In the genomic region with DNA sequence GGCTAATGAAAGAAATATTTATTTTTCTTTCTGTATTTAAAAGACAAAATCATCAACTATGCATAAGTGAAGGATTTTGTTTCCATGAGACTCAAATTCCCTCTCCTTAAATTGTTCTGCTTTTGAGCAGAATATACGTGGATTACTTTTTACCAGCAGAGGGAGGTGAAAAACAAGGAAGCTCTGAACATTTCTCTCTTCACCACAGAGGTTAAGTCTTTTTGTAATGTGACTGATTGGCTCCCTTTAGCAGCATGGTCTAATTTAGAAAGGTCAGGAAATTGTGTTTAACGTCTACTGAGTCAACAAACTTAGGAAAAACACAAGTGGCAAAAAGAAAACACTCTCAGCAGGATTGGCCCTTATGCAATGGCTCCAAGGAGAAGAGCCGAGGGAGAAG, we compare ENCODE assay signal across 23 cellular contexts. TPM values are rescaled to one million over a fixed set of nuclear protein-coding genes. Genes with fewer than 3 reads are reported as not detected.
"Had no signal": no experiment of that assay in that cellular context is flagged by ENCODE, and none has a peak within 500 bp of the region (broad histone marks: within the 10 kb centered on the region; RNA-seq: fewer than 3 reads in every experiment).

No MANE protein-coding gene starts in this region.

- H3K9me3 ChIP-seq: breast epithelium, gastroesophageal sphincter, heart left ventricle, sigmoid colon, thoracic aorta had no signal

- DNase-seq: activated CD4-positive, alpha-beta T cell treated with anti-CD3 and anti-CD28 coated beads, Interleukin-2, amount 50 U/mL, for 4 hours; activated effector memory CD4-positive, alpha-beta T cell treated with anti-CD3 and anti-CD28 coated beads, Interleukin-2, amount 50 U/mL, for 16 hours; activated naive CD4-positive, alpha-beta T cell treated with anti-CD3 and anti-CD28 coated beads, Interleukin-2, amount 50 U/mL, for 16 hours; activated T-cell treated with anti-CD3 and anti-CD28 coated beads, Interleukin-2, amount 50 U/mL, for 72 hours; cerebellar nuclear complex; effector CD4-positive, alpha-beta T cell; heart left ventricle; immature natural killer cell; kidney glomerular epithelial cell; sigmoid colon; stimulated activated CD4-positive, alpha-beta T cell treated with anti-CD3 and anti-CD28 coated beads, Interleukin-4, amount 100 ng/mL, for 4 hours; T-helper 2 cell had no signal

- H3K4me3 Mint-ChIP-seq: activated T-cell treated with anti-CD3 and anti-CD28 coated beads, Interleukin-2, amount 50 U/mL, for 72 hours; immature natural killer cell; mesothelial cell of epicardium; natural killer cell treated with Interleukin-12 subunit alpha and Interleukin-12 subunit beta and Interleukin-15 and Interleukin-18, amount 100 ng/mL, for 72 hours; stimulated activated memory B cell treated with anti-CD40 and anti-IgM and Interleukin-4, amounts not matched to agents 10 μg/mL and 1 μg/mL and 100 μg/mL, for 72 hours had no signal

- H3K4me1 ChIP-seq: breast epithelium, gastroesophageal sphincter, heart left ventricle, sigmoid colon had no signal

- H3K4me3 ChIP-seq: breast epithelium, gastroesophageal sphincter, heart left ventricle, lung, sigmoid colon, thoracic aorta had no signal

- H3K27me3 ChIP-seq: gastroesophageal sphincter, sigmoid colon had no signal

- H3K36me3 Mint-ChIP-seq: immature natural killer cell; mesothelial cell of epicardium; natural killer cell treated with Interleukin-12 subunit alpha and Interleukin-12 subunit beta and Interleukin-15 and Interleukin-18, amount 100 ng/mL, for 72 hours; stimulated activated memory B cell treated with anti-CD40 and anti-IgM and Interleukin-4, amounts not matched to agents 10 μg/mL and 1 μg/mL and 100 μg/mL, for 72 hours had no signal

- H3K27ac ChIP-seq: breast epithelium, gastroesophageal sphincter, heart left ventricle, sigmoid colon, thoracic aorta had no signal

- H3K27ac Mint-ChIP-seq: activated T-cell treated with anti-CD3 and anti-CD28 coated beads, Interleukin-2, amount 50 U/mL, for 72 hours; immature natural killer cell; mesothelial cell of epicardium; natural killer cell treated with Interleukin-12 subunit alpha and Interleukin-12 subunit beta and Interleukin-15 and Interleukin-18, amount 100 ng/mL, for 72 hours; stimulated activated memory B cell treated with anti-CD40 and anti-IgM and Interleukin-4, amounts not matched to agents 10 μg/mL and 1 μg/mL and 100 μg/mL, for 72 hours had no signal

- H3K36me3 ChIP-seq: breast epithelium, gastroesophageal sphincter, heart left ventricle, sigmoid colon, thoracic aorta had no signal

- ATAC-seq: activated T-cell treated with anti-CD3 and anti-CD28 coated beads, Interleukin-2, amount 50 U/mL, for 72 hours; esophagus mucosa; gastroesophageal sphincter; heart left ventricle; natural killer cell treated with Interleukin-12 subunit alpha and Interleukin-12 subunit beta and Interleukin-15 and Interleukin-18, amount 100 ng/mL, for 72 hours; stimulated activated memory B cell treated with anti-CD40 and anti-IgM and Interleukin-4, amounts not matched to agents 10 μg/mL and 1 μg/mL and 100 μg/mL, for 72 hours had no signal

- H3K9me3 Mint-ChIP-seq: immature natural killer cell; natural killer cell treated with Interleukin-12 subunit alpha and Interleukin-12 subunit beta and Interleukin-15 and Interleukin-18, amount 100 ng/mL, for 72 hours; stimulated activated memory B cell treated with anti-CD40 and anti-IgM and Interleukin-4, amounts not matched to agents 10 μg/mL and 1 μg/mL and 100 μg/mL, for 72 hours had no signal

- H3K27me3 Mint-ChIP-seq: stimulated activated memory B cell treated with anti-CD40 and anti-IgM and Interleukin-4, amounts not matched to agents 10 μg/mL and 1 μg/mL and 100 μg/mL, for 72 hours had no signal

- H3K4me1 Mint-ChIP-seq: immature natural killer cell; mesothelial cell of epicardium; stimulated activated memory B cell treated with anti-CD40 and anti-IgM and Interleukin-4, amounts not matched to agents 10 μg/mL and 1 μg/mL and 100 μg/mL, for 72 hours had no signal

RNA-seq across cellular contexts. Expression of a gene that starts 55.1 kb away (rescaled TPM):
- total RNA-seq: activated CD8-positive, alpha-beta memory T cell treated with anti-CD3 and anti-CD28 coated beads for 36 hours; activated T-cell treated with anti-CD3 and anti-CD28 coated beads, Interleukin-2, amount 50 U/mL, for 72 hours; astrocyte; breast epithelium; esophagus mucosa; gastroesophageal sphincter; heart left ventricle; mesothelial cell of epicardium; natural killer cell treated with Interleukin-12 subunit alpha and Interleukin-12 subunit beta and Interleukin-15 and Interleukin-18, amount 100 ng/mL, for 72 hours; sigmoid colon; urinary bladder had no signal
